In the genomic region with DNA sequence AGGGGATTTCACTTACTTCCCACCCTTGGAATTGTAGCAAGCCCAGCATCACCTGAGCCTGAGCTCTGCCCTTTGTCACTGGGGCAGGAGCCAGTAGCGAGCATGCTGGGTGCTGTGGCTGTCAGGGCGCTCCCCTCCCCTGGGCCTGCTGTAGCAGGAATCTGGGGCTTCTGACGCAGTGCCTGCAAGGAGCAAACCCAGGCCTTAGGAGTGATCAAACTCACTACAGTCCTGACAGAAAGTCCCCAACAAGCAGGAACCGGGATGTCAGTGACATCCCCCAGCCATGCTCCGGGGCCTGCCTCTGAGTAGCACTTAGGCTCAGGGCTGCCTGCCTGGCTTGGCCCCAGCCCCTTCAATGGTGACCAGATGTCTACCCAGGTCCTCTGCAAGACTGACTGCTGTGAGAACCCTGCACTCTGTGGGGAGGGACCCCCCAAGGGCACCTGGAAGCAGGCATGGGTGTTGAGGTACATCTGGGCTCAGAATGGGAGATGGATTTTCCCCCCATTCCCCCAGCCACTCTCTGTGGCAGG, we compare ENCODE assay signal across 18 cellular contexts. TPM values are rescaled to one million over a fixed set of nuclear protein-coding genes. Genes with fewer than 3 reads are reported as not detected.
DNase-seq lines count a peak whose midpoint lies in the region; ATAC-seq, FAIRE-seq and TF ChIP-seq lines count a peak whose summit lies in the region.
"Had no signal": no experiment of that assay in that cellular context is flagged by ENCODE, and none has a peak within 500 bp of the region (broad histone marks: within the 10 kb centered on the region; RNA-seq: fewer than 3 reads in every experiment).

No MANE protein-coding gene starts in this region.

- ATAC-seq in left cardiac atrium, result no peak
- ATAC-seq in GM12878, result no peak; the same call in 2 of the 3 replicates
- ATAC-seq in GM21515 (IDR thresholded peaks at IDR 0.05; ENCODE audit: unreplicated experiment), result no peak
- ATAC-seq: foreskin keratinocyte, SK-N-SH treated with all-trans-retinoic acid at 6 μM for 48 hours had no signal

- H3K4me3 ChIP-seq in left ventricle myocardium inferior (no peak overlapping the region), GM12878 (no peak overlapping the region), thymus (ENCODE audit: low read length) (no peak overlapping the region)
- H3K4me3 ChIP-seq: colonic mucosa, upper lobe of left lung had no signal

- CTCF ChIA-PET in GM12878 (lab: Yijun Ruan, JAX), result no interaction called here

- H4K20me1 ChIP-seq in GM12878 (ENCODE audit: control insufficient read depth, insufficient read depth), result no peaks in the 10 kb centered on the region

- POLR2A ChIA-PET in GM12878 (lab: Charles Lee), result interaction anchor here (0.9 kb wide), 1 partner anchor 22 kb away, joined by 3 read pairs; no protein-coding TSS in a partner anchor

- peaks cover 86% of the 10 kb centered on the region for H3K4me1 ChIP-seq in left ventricle myocardium inferior
- peaks cover 44% of the 10 kb centered on the region for H3K4me1 ChIP-seq in GM12878 (ENCODE audit: control insufficient read depth, insufficient read depth, low read length)
- H3K4me1 ChIP-seq in thymus (ENCODE audit: control insufficient read depth, insufficient read depth, low read length), result peaks cover 20% of the 10 kb centered on the region
- H3K4me1 ChIP-seq: BE2C, colonic mucosa, parathyroid adenoma had no signal

- no TSS peak for BruUV-seq in GM12878 (replicated peaks; lab: Mats Ljungman, UMichigan)

- H3K9me3 ChIP-seq in left ventricle myocardium inferior (replicated peaks) (no peaks in the 10 kb centered on the region), GM12878 (replicated peaks; ENCODE audit: control insufficient read depth, insufficient read depth, low read length) (no peaks in the 10 kb centered on the region), thymus (ENCODE audit: control insufficient read depth) (peaks cover 3% of the 10 kb centered on the region)
- H3K9me3 ChIP-seq: BE2C, colonic mucosa, upper lobe of left lung had no signal

- no peak for FAIRE-seq in GM12878 (lab: Jason Lieb, UNC)
- FAIRE-seq: astrocyte, small intestine had no signal

- no peak for TF ChIP-seq CTCF in left ventricle myocardium inferior (IDR thresholded peaks at IDR 0.05; ENCODE audit: borderline replicate concordance)
- no peak for TF ChIP-seq CTCF in GM12878 (IDR thresholded peaks at IDR 0.05 in 2 of 3, conservative IDR thresholded peaks at IDR 0.05 in 1 of 3; ENCODE audit: control insufficient read depth in 2 of 3, extremely low read depth in 1 of 3, insufficient read depth in 1 of 3, low read depth in 3 of 3, low read length in 3 of 3)

- TF ChIP-seq POLR2A in GM12878 (IDR thresholded peaks at IDR 0.05; ENCODE audit: low read depth, low read length), result no peak

- H3K4me2 ChIP-seq in GM12878 (ENCODE audit: control insufficient read depth, insufficient read depth), result peak overlapping the region; percentile 52

- no peaks in the 10 kb centered on the region for H3K79me2 ChIP-seq in GM12878 (ENCODE audit: control insufficient read depth, insufficient read depth, low read length)
- H3K79me2 ChIP-seq: parathyroid adenoma had no signal

- SMC1A ChIA-PET in GM12878 (lab: Charles Lee; ENCODE audit: uncharacterized antibody, unreplicated experiment), result interaction anchor here (0.7 to 0.8 kb wide), 2 partner anchors 18 to 130 kb away, joined by 3 read pairs; no protein-coding TSS in a partner anchor

- H3K9ac ChIP-seq in GM12878 (ENCODE audit: control insufficient read depth, insufficient read depth, low read length), result no peak overlapping the region
- H3K9ac ChIP-seq: parathyroid adenoma had no signal

- RAD21 ChIA-PET in GM12878 (lab: Charles Lee; ENCODE audit: unreplicated experiment), result interaction anchor here (1.4 to 2.4 kb wide), 2 partner anchors 9 to 54 kb away, joined by 3 to 10 read pairs; partner anchors contain the start of gene FLCN

- no peak overlapping the region for H2AFZ ChIP-seq in GM12878 (ENCODE audit: control insufficient read depth, low read depth, low read length)
- H2AFZ ChIP-seq: parathyroid adenoma had no signal

- H3K27me3 ChIP-seq in left ventricle myocardium inferior (ENCODE audit: low read depth) (no peaks in the 10 kb centered on the region), GM12878 (replicated peaks in 1 of 2; ENCODE audit: control insufficient read depth in 2 of 2, insufficient read depth in 2 of 2, low read length in 1 of 2) (no peaks in the 10 kb centered on the region), thymus (ENCODE audit: control insufficient read depth, insufficient read depth) (no peaks in the 10 kb centered on the region)
- H3K27me3 ChIP-seq: BE2C, colonic mucosa, foreskin keratinocyte, upper lobe of left lung had no signal

- no peak for TF ChIP-seq EP300 in GM12878 (IDR thresholded peaks at IDR 0.05; ENCODE audit: borderline replicate concordance in 1 of 2, control insufficient read depth in 1 of 2, low read depth in 2 of 2, low read length in 2 of 2)

- intact Hi-C loops in left ventricle myocardium inferior (cut with micrococcal nuclease), result no loop called here
- intact Hi-C loops in left cardiac atrium (cut with DNase I), result no loop called here
- intact Hi-C loops in GM12878 (cut with micrococcal nuclease; ENCODE audit: unreplicated experiment), result no loop called here

- TF ChIP-seq RAD21 in GM12878 (IDR thresholded peaks at IDR 0.05; ENCODE audit: insufficient read depth, low read depth, low read length), result no peak

- H3K36me3 ChIP-seq in left ventricle myocardium inferior (peaks cover 69% of the 10 kb centered on the region), GM12878 (ENCODE audit: control insufficient read depth in 2 of 2, insufficient read depth in 2 of 2, low read length in 1 of 2) (peaks cover 16 to 18% of the 10 kb centered on the region in 2 experiments), thymus (ENCODE audit: control insufficient read depth, insufficient read depth) (peaks cover 37% of the 10 kb centered on the region)

- DNase-seq in left ventricle myocardium inferior, result no peak
- DNase-seq in left cardiac atrium, result no peak
- peak; percentile 18 for DNase-seq in NCI-H345 (lab: John Stamatoyannopoulos, UW)
- DNase-seq in GM12878 (ENCODE audit: low read depth, low spot score), result no peak
- no peak for DNase-seq in NCI-H510A treated with DMSO at 0.1 percent for 48 hours (lab: John Stamatoyannopoulos, UW)
- DNase-seq in NCI-H146 treated with DMSO at 0.1 percent for 48 hours (lab: John Stamatoyannopoulos, UW; ENCODE audit: unreplicated experiment), result no peak
- DNase-seq: BE2C, colonic mucosa, foreskin keratinocyte, NCI-H2029 treated with DMSO at 0.1 percent for 48 hours, NCI-H526, small intestine had no signal

- H3K27ac ChIP-seq in left ventricle myocardium inferior (replicated peaks) (peak overlapping the region; percentile 68), GM12878 (ENCODE audit: control insufficient read depth, insufficient read depth) (peak overlapping the region; percentile 62; the same call in 1 of the 2 replicates), thymus (ENCODE audit: low read depth) (peak overlapping the region; percentile 80)
- H3K27ac ChIP-seq: colonic mucosa, foreskin keratinocyte, parathyroid adenoma had no signal

- 61% methylated on average over 5 of the region's 5 CpGs for WGBS in GM12878 (ENCODE audit: insufficient coverage, insufficient replicate concordance, low lambda C conversion rate, missing lambda C conversion rate)
- 86% methylated on average over 5 of the region's 5 CpGs for WGBS in thymus

- in situ Hi-C loops in GM12878 (cut with MboI), result no loop called here

TF ChIP-seq in GM12878, 131 proteins besides CTCF, POLR2A, EP300 and RAD21 (continues in another document):
- no peak for TF ChIP-seq DPF2 (IDR thresholded peaks at IDR 0.05)

RNA-seq across cellular contexts. Expression of gene PLD6, which starts 23.5 kb away (rescaled TPM):
- total RNA-seq in left ventricle myocardium inferior (7.3 TPM), left cardiac atrium (1 to 10 TPM; 5.6 to 5.8 TPM), GM12878 (2014; rRNA removed) (17.4 and 18.6 TPM in 2 replicates), GM12878 (2014; rRNA removed; fragmentation: Illumina TruSeq; extraction: Trizol) (7.5 TPM in 2 replicates), GM12878 (2021) (15.4 and 15.5 TPM in 2 replicates)
- total RNA-seq in GM12878 (2013; cell fraction: nucleolus; rRNA removed), result 7.8 and 8.4 TPM in 2 replicates
- polyA plus RNA-seq in GM12878 (2011; ENCODE audit: low read depth), result 7.0 TPM
- polyA plus RNA-seq in GM12878 (2011; rRNA removed) (8.7 and 10.5 TPM in 2 replicates), GM12878 (2014; fragmentation: Illumina TruSeq; extraction: Trizol) (10.1 and 11.1 TPM in 2 replicates), GM12878 (2014; fragmentation: Nextera tagmentation; extraction: Ambion mirVana) (10 to 100 TPM in 1 of 2 experiments, 1 to 10 TPM in 1; 4.7 to 21.4 TPM), GM12878 (2014; rRNA removed) (14.7 and 15.3 TPM in 2 replicates), GM12878 (2016; fragmentation: Nextera tagmentation; extraction: Ambion mirVana) (10 to 100 TPM; 11.1 to 12.9 TPM), thymus (3.8 TPM)
- polyA plus RNA-seq in GM12878 (2011; cell fraction: cytosol; rRNA removed), result 8.8 and 10.5 TPM in 2 replicates
- polyA plus RNA-seq in GM12878 (2011; cell fraction: nucleus; rRNA removed), result 5.9 and 8.4 TPM in 2 replicates
- 6.8 and 11.0 TPM in 2 replicates for polyA plus RNA-seq in GM12878 (2012)
- 11.8 and 12.4 TPM in 2 replicates for polyA minus RNA-seq in GM12878 (2011; rRNA and poly(A)+ RNA removed)
- polyA minus RNA-seq in GM12878 (2011; cell fraction: cytosol; rRNA and poly(A)+ RNA removed), result 4.1 and 5.9 TPM in 2 replicates
- polyA minus RNA-seq in GM12878 (2011; cell fraction: nucleus; rRNA and poly(A)+ RNA removed), result 3.4 and 8.3 TPM in 2 replicates

RNA-seq across cellular contexts. Expression of gene FLCN, which starts 54.3 kb away (rescaled TPM):
- 46.6 TPM for total RNA-seq in left ventricle myocardium inferior
- total RNA-seq in left cardiac atrium, result 10 to 100 TPM; 36.6 to 48.4 TPM
- total RNA-seq in GM12878 (2013; cell fraction: nucleolus; rRNA removed), result 128 and 142 TPM in 2 replicates
- 15.8 and 16.1 TPM in 2 replicates for total RNA-seq in GM12878 (2014; rRNA removed)
- 9.7 and 11.2 TPM in 2 replicates for total RNA-seq in GM12878 (2014; rRNA removed; fragmentation: Illumina TruSeq; extraction: Trizol)
- total RNA-seq in GM12878 (2021), result 24.7 and 25.9 TPM in 2 replicates
- 13.6 TPM for polyA plus RNA-seq in GM12878 (2011; ENCODE audit: low read depth)
- polyA plus RNA-seq in GM12878 (2011; rRNA removed), result 11.3 and 15.8 TPM in 2 replicates
- polyA plus RNA-seq in GM12878 (2011; cell fraction: cytosol; rRNA removed), result 16.1 and 19.6 TPM in 2 replicates
- 46.2 and 61.2 TPM in 2 replicates for polyA plus RNA-seq in GM12878 (2011; cell fraction: nucleus; rRNA removed)
- 20.4 and 26.4 TPM in 2 replicates for polyA plus RNA-seq in GM12878 (2012)
- polyA plus RNA-seq in GM12878 (2014; fragmentation: Illumina TruSeq; extraction: Trizol), result 4.9 and 9.2 TPM in 2 replicates
- polyA plus RNA-seq in GM12878 (2014; fragmentation: Nextera tagmentation; extraction: Ambion mirVana), result 1 to 10 TPM; 1.1 to 1.7 TPM
- 15.5 and 17.5 TPM in 2 replicates for polyA plus RNA-seq in GM12878 (2014; rRNA removed)
- 1 to 10 TPM; 8.8 to 9.7 TPM for polyA plus RNA-seq in GM12878 (2016; fragmentation: Nextera tagmentation; extraction: Ambion mirVana)
- polyA minus RNA-seq in GM12878 (2011; rRNA and poly(A)+ RNA removed), result 26.3 and 41.5 TPM in 2 replicates
- 10.0 and 11.7 TPM in 2 replicates for polyA minus RNA-seq in GM12878 (2011; cell fraction: cytosol; rRNA and poly(A)+ RNA removed)
- polyA minus RNA-seq in GM12878 (2011; cell fraction: nucleus; rRNA and poly(A)+ RNA removed), result 23.5 and 24.2 TPM in 2 replicates
- polyA plus RNA-seq in thymus, result 14.4 TPM
